28 cellular contexts compared by ENCODE assay signal in the genomic region with DNA sequence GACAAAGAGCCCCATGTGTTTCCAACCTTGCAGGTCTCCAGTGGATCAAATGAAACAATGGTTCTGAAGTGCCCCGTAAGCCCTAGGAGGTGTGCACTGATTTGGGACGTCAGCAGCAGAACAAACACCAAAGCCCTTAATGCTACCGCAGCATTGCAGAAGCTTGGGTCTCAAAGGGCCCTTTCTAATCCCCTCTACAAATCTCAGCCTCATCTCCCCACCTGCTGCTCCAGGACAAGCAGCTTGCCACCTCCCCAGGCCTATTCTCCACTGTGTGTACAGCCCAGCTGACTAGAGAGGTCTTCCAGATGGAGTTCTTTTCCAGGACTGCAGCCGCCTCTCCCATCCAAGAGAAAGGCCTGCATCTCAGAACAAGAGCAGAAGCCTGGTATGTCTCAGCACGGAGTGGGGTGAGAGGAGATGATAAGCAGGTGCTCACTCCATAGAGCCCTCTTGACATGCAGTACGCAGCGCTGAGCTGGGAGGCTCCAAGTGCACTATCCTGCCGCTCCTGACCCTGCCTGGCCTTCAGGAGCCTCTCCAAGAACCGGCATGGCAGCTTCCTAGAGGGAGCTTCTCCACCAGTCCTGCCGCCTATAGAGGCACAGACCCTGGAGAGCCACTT. TPM values are rescaled to one million over a fixed set of nuclear protein-coding genes. Genes with fewer than 3 reads are reported as not detected.
DNase-seq lines count a peak whose midpoint lies in the region; ATAC-seq and TF ChIP-seq lines count a peak whose summit lies in the region.
"Had no signal": no experiment of that assay in that cellular context is flagged by ENCODE, and none has a peak within 500 bp of the region (broad histone marks: within the 10 kb centered on the region; RNA-seq: fewer than 3 reads in every experiment).

No MANE protein-coding gene starts in this region.

- H3K9ac ChIP-seq in rectal smooth muscle tissue (ENCODE audit: low read length): no peak overlapping the region

- H3K36me3 Mint-ChIP-seq in activated naive CD4-positive, alpha-beta T cell treated with anti-CD3 and anti-CD28 coated beads, Interleukin-2, amount 10 ng/mL, durations not matched to agents 7 days and 5 days: peaks cover 17% of the 10 kb centered on the region
- H3K36me3 Mint-ChIP-seq in endothelial cell (ENCODE audit: low read depth, unreplicated experiment): peaks cover 19% of the 10 kb centered on the region

- ATAC-seq in GM18870 (IDR thresholded peaks at IDR 0.05; ENCODE audit: unreplicated experiment) (no peak), omental fat pad (ENCODE audit: low FRiP score) (no peak)
- ATAC-seq: activated CD8-positive, alpha-beta memory T cell treated with anti-CD3 and anti-CD28 coated beads, Interleukin-2, amount 10 ng/mL, durations not matched to agents 7 days and 5 days; esophagus mucosa; Panc1 had no signal

- H3K4me1 ChIP-seq in rectal smooth muscle tissue (ENCODE audit: control insufficient read depth, insufficient read depth, low read length): peaks cover 13% of the 10 kb centered on the region
- H3K4me1 ChIP-seq: BE2C, colonic mucosa, prostate gland had no signal

- H3K27me3 Mint-ChIP-seq in activated naive CD4-positive, alpha-beta T cell treated with anti-CD3 and anti-CD28 coated beads, Interleukin-2, amount 10 ng/mL, durations not matched to agents 7 days and 5 days: no peaks in the 10 kb centered on the region
- peaks cover 12% of the 10 kb centered on the region for H3K27me3 Mint-ChIP-seq in endothelial cell (ENCODE audit: unreplicated experiment)
- H3K27me3 Mint-ChIP-seq: activated CD8-positive, alpha-beta memory T cell treated with anti-CD3 and anti-CD28 coated beads, Interleukin-2, amount 10 ng/mL, durations not matched to agents 7 days and 5 days; memory B cell had no signal

- H3K4me3 ChIP-seq in rectal smooth muscle tissue (ENCODE audit: low read length): no peak overlapping the region
- H3K4me3 ChIP-seq: colonic mucosa, prostate gland, SJSA1, testis had no signal

- H3K4me1 Mint-ChIP-seq in activated naive CD4-positive, alpha-beta T cell treated with anti-CD3 and anti-CD28 coated beads, Interleukin-2, amount 10 ng/mL, durations not matched to agents 7 days and 5 days: no peaks in the 10 kb centered on the region
- H3K4me1 Mint-ChIP-seq in endothelial cell (ENCODE audit: unreplicated experiment): peaks cover 9% of the 10 kb centered on the region
- H3K4me1 Mint-ChIP-seq: memory B cell had no signal

- CTCF ChIA-PET in activated naive CD4-positive, alpha-beta T cell treated with anti-CD3 and anti-CD28 coated beads, Interleukin-2, amount 10 ng/mL, durations not matched to agents 7 days and 5 days (lab: Charles Lee): no interaction called here

- no peak for DNase-seq in activated naive CD4-positive, alpha-beta T cell treated with anti-CD3 and anti-CD28 coated beads, Interleukin-2, amount 10 ng/mL, durations not matched to agents 7 days and 5 days
- DNase-seq in activated naive CD4-positive, alpha-beta T cell (lab: John Stamatoyannopoulos, UW): no peak
- DNase-seq in NCI-H524 (lab: John Stamatoyannopoulos, UW) (peak; percentile 94 to 97), endothelial cell (ENCODE audit: low spot score) (no peak), omental fat pad (ENCODE audit: low spot score) (no peak), dedifferentiated amniotic fluid mesenchymal stem cell (ENCODE audit: extremely low spot score) (no peak)
- DNase-seq: ACHN; activated CD4-positive, alpha-beta T cell treated with anti-CD3 and anti-CD28 coated beads for 1 hour; activated CD8-positive, alpha-beta memory T cell treated with anti-CD3 and anti-CD28 coated beads, Interleukin-2, amount 10 ng/mL, durations not matched to agents 7 days and 5 days; activated naive CD4-positive, alpha-beta T cell treated with anti-CD3 and anti-CD28 coated beads for 36 hours; activated T-cell treated with anti-CD3 and anti-CD28 coated beads, Interleukin-2, amount 50 U/mL, for 48 hours; BE2C; colonic mucosa; effector memory CD4-positive, alpha-beta T cell; GF-D8; Kasumi-1; NCI-H1436; NCI-H2081 treated with DMSO at 0.1 percent for 48 hours; stimulated activated naive CD4-positive, alpha-beta T cell treated with Interleukin-2 at 50 U/mL for 16 hours; T-helper 1 cell; testis had no signal

- no peak overlapping the region for H3K4me3 Mint-ChIP-seq in activated naive CD4-positive, alpha-beta T cell treated with anti-CD3 and anti-CD28 coated beads, Interleukin-2, amount 10 ng/mL, durations not matched to agents 7 days and 5 days
- no peak overlapping the region for H3K4me3 Mint-ChIP-seq in endothelial cell (ENCODE audit: unreplicated experiment)
- H3K4me3 Mint-ChIP-seq: activated CD8-positive, alpha-beta memory T cell treated with anti-CD3 and anti-CD28 coated beads, Interleukin-2, amount 10 ng/mL, durations not matched to agents 7 days and 5 days; activated naive CD4-positive, alpha-beta T cell treated with anti-CD3 and anti-CD28 coated beads for 36 hours; memory B cell had no signal

- no peaks in the 10 kb centered on the region for H3K27me3 ChIP-seq in rectal smooth muscle tissue (ENCODE audit: control insufficient read depth, insufficient read depth, low read length)
- H3K27me3 ChIP-seq: BE2C, colonic mucosa, SJSA1, testis had no signal

- no peaks in the 10 kb centered on the region for H3K9me3 Mint-ChIP-seq in activated naive CD4-positive, alpha-beta T cell treated with anti-CD3 and anti-CD28 coated beads, Interleukin-2, amount 10 ng/mL, durations not matched to agents 7 days and 5 days
- H3K9me3 Mint-ChIP-seq in endothelial cell (ENCODE audit: unreplicated experiment): no peaks in the 10 kb centered on the region
- H3K9me3 Mint-ChIP-seq: activated naive CD4-positive, alpha-beta T cell treated with anti-CD3 and anti-CD28 coated beads for 36 hours; memory B cell had no signal

- peaks cover 9% of the 10 kb centered on the region for H3K36me3 ChIP-seq in rectal smooth muscle tissue (ENCODE audit: control insufficient read depth, insufficient read depth, low read length)
- H3K36me3 ChIP-seq: BE2C, colonic mucosa had no signal

- H3K27ac ChIP-seq in rectal smooth muscle tissue (ENCODE audit: low read depth, low read length): peak overlapping the region; percentile 58
- H3K27ac ChIP-seq: colonic mucosa, prostate gland, SJSA1, testis had no signal

- TF ChIP-seq CTCF in endothelial cell (IDR thresholded peaks at IDR 0.05; ENCODE audit: unreplicated experiment) (no peak), omental fat pad (IDR thresholded peaks at IDR 0.05) (no peak)

- peak overlapping the region; percentile 37 for H3K27ac Mint-ChIP-seq in activated naive CD4-positive, alpha-beta T cell treated with anti-CD3 and anti-CD28 coated beads, Interleukin-2, amount 10 ng/mL, durations not matched to agents 7 days and 5 days
- H3K27ac Mint-ChIP-seq in endothelial cell (ENCODE audit: unreplicated experiment): peak overlapping the region; percentile 25
- H3K27ac Mint-ChIP-seq: activated CD8-positive, alpha-beta memory T cell treated with anti-CD3 and anti-CD28 coated beads, Interleukin-2, amount 10 ng/mL, durations not matched to agents 7 days and 5 days; activated naive CD4-positive, alpha-beta T cell treated with anti-CD3 and anti-CD28 coated beads for 36 hours; memory B cell had no signal

RNA-seq across cellular contexts. Expression of a gene that starts 46.2 kb away (rescaled TPM):
- total RNA-seq in endothelial cell (ENCODE audit: unreplicated experiment) (63.1 TPM), omental fat pad (10 to 100 TPM; 53.2 to 84.9 (median 56.9) TPM)

RNA-seq across cellular contexts. Expression of a gene that starts 46.4 kb away (rescaled TPM):
- 6.7 TPM for total RNA-seq in endothelial cell (ENCODE audit: unreplicated experiment)
- 1 to 10 TPM; 3.1 to 7.1 (median 4.1) TPM for total RNA-seq in omental fat pad

Comparison
In these comparisons a context has a peak if more than half of its experiments do, and no peak if none do; other contexts are left out.
1. DNase-seq: peak in NCI-H524 (2 of 2); none in activated naive CD4-positive, alpha-beta T cell treated with anti-CD3 and anti-CD28 coated beads, Interleukin-2, amount 10 ng/mL, durations not matched to agents 7 days and 5 days (single experiment), activated naive CD4-positive, alpha-beta T cell (0 of 4), endothelial cell (single experiment), omental fat pad (single experiment) and dedifferentiated amniotic fluid mesenchymal stem cell (single experiment).